1 cellular context compared by ENCODE assay signal in the genomic region with DNA sequence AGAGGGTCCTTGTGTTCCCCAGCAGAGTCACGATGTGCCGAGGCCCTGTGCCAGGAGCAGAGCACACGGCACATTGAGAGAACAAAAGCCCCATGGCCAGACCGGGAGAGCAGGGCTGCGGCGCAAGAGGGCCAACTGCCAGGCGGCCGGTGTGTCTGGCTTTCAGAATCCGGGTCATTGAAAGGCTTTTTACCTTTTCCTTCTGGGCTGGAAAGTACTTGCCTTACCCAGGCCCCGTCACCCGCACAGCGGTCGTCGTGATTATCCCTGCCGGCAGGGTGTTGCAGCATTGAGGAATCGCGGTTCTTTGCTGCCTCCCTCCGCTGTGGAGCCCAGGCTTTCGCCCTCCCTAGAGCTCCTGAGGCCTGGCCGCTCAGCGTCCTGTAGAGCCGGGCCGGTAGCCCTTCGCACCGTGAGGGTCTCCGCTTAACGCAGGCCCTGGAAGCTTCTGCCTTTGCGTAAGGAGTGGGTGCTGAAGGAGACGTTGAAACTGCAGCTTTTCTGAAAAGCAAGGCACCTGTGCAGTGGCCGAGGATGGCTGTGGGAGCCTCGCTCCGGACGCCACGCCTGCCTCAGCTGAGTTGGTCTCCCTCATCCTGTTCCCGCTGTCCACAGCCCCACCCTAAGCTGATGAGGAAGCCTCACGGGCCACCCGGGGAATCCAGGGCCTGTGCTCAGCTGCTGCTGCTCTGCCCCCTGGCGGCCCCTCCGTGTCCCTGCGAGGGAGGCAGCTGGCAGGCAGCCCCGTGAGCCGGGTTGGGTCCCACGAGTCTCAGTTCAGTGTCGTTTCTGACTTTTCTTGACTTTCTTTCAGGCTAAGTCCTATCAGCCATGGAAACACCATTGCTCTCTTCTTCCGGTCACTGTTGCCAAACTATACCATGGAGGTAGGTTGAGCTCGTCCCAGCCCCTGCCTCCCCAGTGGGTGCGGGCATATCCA.
TF ChIP-seq lines count a peak whose summit lies in the region.

No MANE protein-coding gene starts in this region.

TF ChIP-seq in HepG2, 621 proteins besides CTCF, POLR2A, EP300 and RAD21 (continued from another document and continues in another):
- TF ChIP-seq TARDBP (CRISPR knock-in tag; IDR thresholded peaks at IDR 0.05) (no peak), MZF1 (CRISPR knock-in tag; IDR thresholded peaks at IDR 0.05; ENCODE audit: borderline replicate concordance) (0 out of 2 replicates have a peak, but pooled peaks have one; percentile 49), SNRNP70 (IDR thresholded peaks at IDR 0.05; ENCODE audit: low read depth, low read length) (no peak), SOX6 (IDR thresholded peaks at IDR 0.05) (no peak), SOX6 (CRISPR knock-in tag; IDR thresholded peaks at IDR 0.05) (peak; percentile 30; the same call in 1 of the 2 replicates), IKZF4 (CRISPR knock-in tag; IDR thresholded peaks at IDR 0.05; ENCODE audit: borderline replicate concordance, low read depth, not compliant biosample characterization) (no peak), NFATC3 (CRISPR knock-in tag; IDR thresholded peaks at IDR 0.05) (no peak), MTF1 (CRISPR knock-in tag; IDR thresholded peaks at IDR 0.05) (no peak), ZNF17 (CRISPR knock-in tag; IDR thresholded peaks at IDR 0.05) (no peak), ZFP36 (IDR thresholded peaks at IDR 0.05; ENCODE audit: borderline replicate concordance, low read depth, low read length, partially characterized antibody) (no peak), ZFP90 (CRISPR knock-in tag; IDR thresholded peaks at IDR 0.05; ENCODE audit: borderline replicate concordance) (no peak; the same call in 1 of the 2 replicates), ZNF501 (CRISPR knock-in tag; IDR thresholded peaks at IDR 0.05) (peak; percentile 69; the same call in 1 of the 2 replicates), ZBTB21 (CRISPR knock-in tag; IDR thresholded peaks at IDR 0.05) (no peak), ISX (CRISPR knock-in tag; conservative IDR thresholded peaks at IDR 0.05) (no peak), PRPF4 (IDR thresholded peaks at IDR 0.05; ENCODE audit: low read depth, low read length, poor library complexity, severe bottlenecking) (no peak), ZNF761 (CRISPR knock-in tag; conservative IDR thresholded peaks at IDR 0.05) (0 out of 2 replicates have a peak, but pooled peaks have one; percentile 48), FOXA1 (IDR thresholded peaks at IDR 0.05) (no peak), FOXA1 (CRISPR knock-in tag; IDR thresholded peaks at IDR 0.05) (no peak), ZNF891 (CRISPR knock-in tag; IDR thresholded peaks at IDR 0.05) (no peak), GZF1 (CRISPR knock-in tag; IDR thresholded peaks at IDR 0.05) (no peak), NFE2L1 (CRISPR knock-in tag; IDR thresholded peaks at IDR 0.05; ENCODE audit: borderline replicate concordance) (no peak), ZNF225 (CRISPR knock-in tag; IDR thresholded peaks at IDR 0.05) (no peak), POGZ (CRISPR knock-in tag; IDR thresholded peaks at IDR 0.05) (no peak; the same call in 1 of the 2 replicates), SNAI1 (CRISPR knock-in tag; IDR thresholded peaks at IDR 0.05; ENCODE audit: borderline replicate concordance) (no peak), ARID2 (CRISPR knock-in tag; IDR thresholded peaks at IDR 0.05; ENCODE audit: borderline replicate concordance) (no peak), ZNF460 (CRISPR knock-in tag; IDR thresholded peaks at IDR 0.05; ENCODE audit: borderline replicate concordance) (no peak), PAWR (CRISPR knock-in tag; IDR thresholded peaks at IDR 0.05; ENCODE audit: borderline replicate concordance) (no peak), ZNF782 (CRISPR knock-in tag; IDR thresholded peaks at IDR 0.05; ENCODE audit: borderline replicate concordance) (no peak), CBX5 (CRISPR knock-in tag; IDR thresholded peaks at IDR 0.05; ENCODE audit: borderline replicate concordance) (no peak), PHB2 (IDR thresholded peaks at IDR 0.05; ENCODE audit: partially characterized antibody) (no peak), REXO4 (CRISPR knock-in tag; IDR thresholded peaks at IDR 0.05; ENCODE audit: borderline replicate concordance) (no peak)
- TF ChIP-seq, protein P1, sequence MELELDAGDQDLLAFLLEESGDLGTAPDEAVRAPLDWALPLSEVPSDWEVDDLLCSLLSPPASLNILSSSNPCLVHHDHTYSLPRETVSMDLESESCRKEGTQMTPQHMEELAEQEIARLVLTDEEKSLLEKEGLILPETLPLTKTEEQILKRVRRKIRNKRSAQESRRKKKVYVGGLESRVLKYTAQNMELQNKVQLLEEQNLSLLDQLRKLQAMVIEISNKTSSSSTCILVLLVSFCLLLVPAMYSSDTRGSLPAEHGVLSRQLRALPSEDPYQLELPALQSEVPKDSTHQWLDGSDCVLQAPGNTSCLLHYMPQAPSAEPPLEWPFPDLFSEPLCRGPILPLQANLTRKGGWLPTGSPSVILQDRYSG (CRISPR knock-in tag; IDR thresholded peaks at IDR 0.05) = no peak
- TF ChIP-seq, protein P2, sequence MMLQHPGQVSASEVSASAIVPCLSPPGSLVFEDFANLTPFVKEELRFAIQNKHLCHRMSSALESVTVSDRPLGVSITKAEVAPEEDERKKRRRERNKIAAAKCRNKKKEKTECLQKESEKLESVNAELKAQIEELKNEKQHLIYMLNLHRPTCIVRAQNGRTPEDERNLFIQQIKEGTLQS (CRISPR knock-in tag; IDR thresholded peaks at IDR 0.05) = peak; percentile 46; the same call in 1 of the 2 replicates
- TF ChIP-seq, protein P3, sequence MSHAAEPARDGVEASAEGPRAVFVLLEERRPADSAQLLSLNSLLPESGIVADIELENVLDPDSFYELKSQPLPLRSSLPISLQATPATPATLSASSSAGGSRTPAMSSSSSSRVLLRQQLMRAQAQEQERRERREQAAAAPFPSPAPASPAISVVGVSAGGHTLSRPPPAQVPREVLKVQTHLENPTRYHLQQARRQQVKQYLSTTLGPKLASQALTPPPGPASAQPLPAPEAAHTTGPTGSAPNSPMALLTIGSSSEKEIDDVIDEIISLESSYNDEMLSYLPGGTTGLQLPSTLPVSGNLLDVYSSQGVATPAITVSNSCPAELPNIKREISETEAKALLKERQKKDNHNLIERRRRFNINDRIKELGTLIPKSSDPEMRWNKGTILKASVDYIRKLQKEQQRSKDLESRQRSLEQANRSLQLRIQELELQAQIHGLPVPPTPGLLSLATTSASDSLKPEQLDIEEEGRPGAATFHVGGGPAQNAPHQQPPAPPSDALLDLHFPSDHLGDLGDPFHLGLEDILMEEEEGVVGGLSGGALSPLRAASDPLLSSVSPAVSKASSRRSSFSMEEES (CRISPR knock-in tag; IDR thresholded peaks at IDR 0.05) = no peak
- TF ChIP-seq, protein P4, sequence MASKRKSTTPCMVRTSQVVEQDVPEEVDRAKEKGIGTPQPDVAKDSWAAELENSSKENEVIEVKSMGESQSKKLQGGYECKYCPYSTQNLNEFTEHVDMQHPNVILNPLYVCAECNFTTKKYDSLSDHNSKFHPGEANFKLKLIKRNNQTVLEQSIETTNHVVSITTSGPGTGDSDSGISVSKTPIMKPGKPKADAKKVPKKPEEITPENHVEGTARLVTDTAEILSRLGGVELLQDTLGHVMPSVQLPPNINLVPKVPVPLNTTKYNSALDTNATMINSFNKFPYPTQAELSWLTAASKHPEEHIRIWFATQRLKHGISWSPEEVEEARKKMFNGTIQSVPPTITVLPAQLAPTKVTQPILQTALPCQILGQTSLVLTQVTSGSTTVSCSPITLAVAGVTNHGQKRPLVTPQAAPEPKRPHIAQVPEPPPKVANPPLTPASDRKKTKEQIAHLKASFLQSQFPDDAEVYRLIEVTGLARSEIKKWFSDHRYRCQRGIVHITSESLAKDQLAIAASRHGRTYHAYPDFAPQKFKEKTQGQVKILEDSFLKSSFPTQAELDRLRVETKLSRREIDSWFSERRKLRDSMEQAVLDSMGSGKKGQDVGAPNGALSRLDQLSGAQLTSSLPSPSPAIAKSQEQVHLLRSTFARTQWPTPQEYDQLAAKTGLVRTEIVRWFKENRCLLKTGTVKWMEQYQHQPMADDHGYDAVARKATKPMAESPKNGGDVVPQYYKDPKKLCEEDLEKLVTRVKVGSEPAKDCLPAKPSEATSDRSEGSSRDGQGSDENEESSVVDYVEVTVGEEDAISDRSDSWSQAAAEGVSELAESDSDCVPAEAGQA (IDR thresholded peaks at IDR 0.05; ENCODE audit: low read depth) = no peak
- TF ChIP-seq, protein P4 (CRISPR knock-in tag; IDR thresholded peaks at IDR 0.05; ENCODE audit: borderline replicate concordance) = no peak
- TF ChIP-seq, protein P5, sequence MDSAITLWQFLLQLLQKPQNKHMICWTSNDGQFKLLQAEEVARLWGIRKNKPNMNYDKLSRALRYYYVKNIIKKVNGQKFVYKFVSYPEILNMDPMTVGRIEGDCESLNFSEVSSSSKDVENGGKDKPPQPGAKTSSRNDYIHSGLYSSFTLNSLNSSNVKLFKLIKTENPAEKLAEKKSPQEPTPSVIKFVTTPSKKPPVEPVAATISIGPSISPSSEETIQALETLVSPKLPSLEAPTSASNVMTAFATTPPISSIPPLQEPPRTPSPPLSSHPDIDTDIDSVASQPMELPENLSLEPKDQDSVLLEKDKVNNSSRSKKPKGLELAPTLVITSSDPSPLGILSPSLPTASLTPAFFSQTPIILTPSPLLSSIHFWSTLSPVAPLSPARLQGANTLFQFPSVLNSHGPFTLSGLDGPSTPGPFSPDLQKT (CRISPR knock-in tag; IDR thresholded peaks at IDR 0.05; ENCODE audit: borderline replicate concordance) = no peak
- TF ChIP-seq, protein P6, sequence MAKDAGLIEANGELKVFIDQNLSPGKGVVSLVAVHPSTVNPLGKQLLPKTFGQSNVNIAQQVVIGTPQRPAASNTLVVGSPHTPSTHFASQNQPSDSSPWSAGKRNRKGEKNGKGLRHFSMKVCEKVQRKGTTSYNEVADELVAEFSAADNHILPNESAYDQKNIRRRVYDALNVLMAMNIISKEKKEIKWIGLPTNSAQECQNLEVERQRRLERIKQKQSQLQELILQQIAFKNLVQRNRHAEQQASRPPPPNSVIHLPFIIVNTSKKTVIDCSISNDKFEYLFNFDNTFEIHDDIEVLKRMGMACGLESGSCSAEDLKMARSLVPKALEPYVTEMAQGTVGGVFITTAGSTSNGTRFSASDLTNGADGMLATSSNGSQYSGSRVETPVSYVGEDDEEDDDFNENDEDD (CRISPR knock-in tag; IDR thresholded peaks at IDR 0.05; ENCODE audit: borderline replicate concordance) = peak; percentile 53; the same call in 1 of the 2 replicates
- TF ChIP-seq, protein P7, sequence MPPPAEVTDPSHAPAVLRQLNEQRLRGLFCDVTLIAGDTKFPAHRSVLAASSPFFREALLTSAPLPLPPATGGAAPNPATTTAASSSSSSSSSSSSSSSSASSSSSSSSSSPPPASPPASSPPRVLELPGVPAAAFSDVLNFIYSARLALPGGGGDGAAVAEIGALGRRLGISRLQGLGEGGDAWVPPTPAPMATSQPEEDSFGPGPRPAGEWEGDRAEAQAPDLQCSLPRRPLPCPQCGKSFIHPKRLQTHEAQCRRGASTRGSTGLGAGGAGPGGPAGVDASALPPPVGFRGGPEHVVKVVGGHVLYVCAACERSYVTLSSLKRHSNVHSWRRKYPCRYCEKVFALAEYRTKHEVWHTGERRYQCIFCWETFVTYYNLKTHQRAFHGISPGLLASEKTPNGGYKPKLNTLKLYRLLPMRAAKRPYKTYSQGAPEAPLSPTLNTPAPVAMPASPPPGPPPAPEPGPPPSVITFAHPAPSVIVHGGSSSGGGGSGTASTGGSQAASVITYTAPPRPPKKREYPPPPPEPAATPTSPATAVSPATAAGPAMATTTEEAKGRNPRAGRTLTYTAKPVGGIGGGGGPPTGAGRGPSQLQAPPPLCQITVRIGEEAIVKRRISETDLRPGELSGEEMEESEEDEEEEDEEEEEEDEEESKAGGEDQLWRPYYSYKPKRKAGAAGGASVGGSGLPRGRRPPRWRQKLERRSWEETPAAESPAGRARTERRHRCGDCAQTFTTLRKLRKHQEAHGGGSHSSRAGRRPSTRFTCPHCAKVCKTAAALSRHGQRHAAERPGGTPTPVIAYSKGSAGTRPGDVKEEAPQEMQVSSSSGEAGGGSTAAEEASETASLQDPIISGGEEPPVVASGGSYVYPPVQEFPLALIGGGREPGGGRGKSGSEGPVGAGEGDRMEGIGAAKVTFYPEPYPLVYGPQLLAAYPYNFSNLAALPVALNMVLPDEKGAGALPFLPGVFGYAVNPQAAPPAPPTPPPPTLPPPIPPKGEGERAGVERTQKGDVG (CRISPR knock-in tag; IDR thresholded peaks at IDR 0.05; ENCODE audit: borderline replicate concordance) = peak; percentile 97; the same call in 1 of the 2 replicates
- TF ChIP-seq, protein P8, sequence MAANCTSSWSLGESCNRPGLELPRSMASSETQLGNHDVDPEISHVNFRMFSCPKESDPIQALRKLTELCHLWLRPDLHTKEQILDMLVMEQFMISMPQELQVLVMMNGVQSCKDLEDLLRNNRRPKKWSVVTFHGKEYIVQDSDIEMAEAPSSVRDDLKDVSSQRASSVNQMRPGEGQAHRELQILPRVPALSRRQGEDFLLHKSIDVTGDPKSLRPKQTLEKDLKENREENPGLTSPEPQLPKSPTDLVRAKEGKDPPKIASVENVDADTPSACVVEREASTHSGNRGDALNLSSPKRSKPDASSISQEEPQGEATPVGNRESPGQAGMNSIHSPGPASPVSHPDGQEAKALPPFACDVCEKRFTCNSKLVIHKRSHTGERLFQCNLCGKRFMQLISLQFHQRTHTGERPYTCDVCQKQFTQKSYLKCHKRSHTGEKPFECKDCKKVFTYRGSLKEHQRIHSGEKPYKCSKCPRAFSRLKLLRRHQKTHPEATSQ (CRISPR knock-in tag; IDR thresholded peaks at IDR 0.05; ENCODE audit: borderline replicate concordance) = no peak
- TF ChIP-seq, protein P9, sequence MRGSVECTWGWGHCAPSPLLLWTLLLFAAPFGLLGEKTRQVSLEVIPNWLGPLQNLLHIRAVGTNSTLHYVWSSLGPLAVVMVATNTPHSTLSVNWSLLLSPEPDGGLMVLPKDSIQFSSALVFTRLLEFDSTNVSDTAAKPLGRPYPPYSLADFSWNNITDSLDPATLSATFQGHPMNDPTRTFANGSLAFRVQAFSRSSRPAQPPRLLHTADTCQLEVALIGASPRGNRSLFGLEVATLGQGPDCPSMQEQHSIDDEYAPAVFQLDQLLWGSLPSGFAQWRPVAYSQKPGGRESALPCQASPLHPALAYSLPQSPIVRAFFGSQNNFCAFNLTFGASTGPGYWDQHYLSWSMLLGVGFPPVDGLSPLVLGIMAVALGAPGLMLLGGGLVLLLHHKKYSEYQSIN (CRISPR knock-in tag; IDR thresholded peaks at IDR 0.05; ENCODE audit: borderline replicate concordance) = no peak
